ENCODE assay signal across 1 cellular context in genomic region chr18:55585050-55585449, GRCh38.
TF ChIP-seq lines count a peak whose summit lies in the region.

No MANE protein-coding gene starts in this region.

TF ChIP-seq in GM23338, 12 proteins besides CTCF, POLR2A, EP300 and RAD21 (continued from another document):
- TF ChIP-seq REST (IDR thresholded peaks at IDR 0.05; ENCODE audit: unreplicated experiment), result no peak
